Comparison of ENCODE assay signal across 1 cellular context in genomic region chr7:41415473-41416207, GRCh38.
TF ChIP-seq lines count a peak whose summit lies in the region.

No MANE protein-coding gene starts in this region.

TF ChIP-seq in liver, 16 proteins besides CTCF, POLR2A, EP300 and RAD21 (continued from another document):
- peak; percentile 73 for TF ChIP-seq REST (IDR thresholded peaks at IDR 0.05)
- peak; percentile 29 for TF ChIP-seq NR2F2 (IDR thresholded peaks at IDR 0.05)
- TF ChIP-seq HNF4A (conservative IDR thresholded peaks at IDR 0.05): peak; percentile 98
- TF ChIP-seq GABPA (IDR thresholded peaks at IDR 0.05 in 1 of 2, conservative IDR thresholded peaks at IDR 0.05 in 1 of 2): peak; percentile 27 to 54
- peak; percentile 78 for TF ChIP-seq YY1 (IDR thresholded peaks at IDR 0.05)
- peak; percentile 95 for TF ChIP-seq ZBTB33 (IDR thresholded peaks at IDR 0.05)
